1 cellular context compared by ENCODE assay signal in the genomic region with DNA sequence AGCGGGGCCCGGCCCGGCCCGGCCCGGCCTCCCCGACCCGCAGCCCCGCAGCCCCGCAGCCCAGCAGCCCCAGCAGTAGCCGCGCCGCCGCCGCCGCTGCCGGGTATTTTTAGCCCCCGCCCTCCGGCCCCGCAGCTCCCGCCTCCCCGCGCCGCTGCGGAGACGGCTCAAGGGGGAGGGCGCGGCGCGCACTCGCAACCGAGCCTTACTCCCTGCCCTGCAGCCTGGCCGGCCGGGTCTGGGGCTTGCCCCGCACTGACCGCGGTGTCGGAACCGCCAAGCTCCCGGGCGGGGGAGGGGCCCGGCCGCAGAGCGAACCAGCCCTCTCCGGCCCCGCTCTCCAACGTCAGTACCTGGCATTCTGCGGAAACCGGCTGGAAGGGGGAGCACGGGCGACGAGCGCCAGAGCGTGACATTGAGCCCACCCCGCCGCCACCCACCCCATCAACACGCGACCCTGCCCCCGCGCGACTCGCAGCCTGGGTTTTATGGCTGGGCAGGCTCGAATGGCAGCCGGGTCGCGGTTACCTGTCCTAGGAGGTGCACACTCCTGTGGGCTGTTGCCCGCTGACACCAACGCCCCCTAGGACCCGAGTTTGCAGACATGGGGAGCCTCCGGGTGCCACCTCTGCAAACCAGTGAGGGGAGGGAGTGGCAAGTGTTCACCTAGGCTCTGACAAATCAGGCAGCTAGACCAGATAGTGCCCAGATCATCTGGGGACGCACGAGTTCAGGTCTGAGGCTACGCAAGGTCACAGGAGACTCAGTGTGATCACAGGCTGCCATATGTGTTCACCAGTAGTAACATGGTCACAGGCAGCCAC.
TF ChIP-seq lines count a peak whose summit lies in the region.

A gene with protein sequence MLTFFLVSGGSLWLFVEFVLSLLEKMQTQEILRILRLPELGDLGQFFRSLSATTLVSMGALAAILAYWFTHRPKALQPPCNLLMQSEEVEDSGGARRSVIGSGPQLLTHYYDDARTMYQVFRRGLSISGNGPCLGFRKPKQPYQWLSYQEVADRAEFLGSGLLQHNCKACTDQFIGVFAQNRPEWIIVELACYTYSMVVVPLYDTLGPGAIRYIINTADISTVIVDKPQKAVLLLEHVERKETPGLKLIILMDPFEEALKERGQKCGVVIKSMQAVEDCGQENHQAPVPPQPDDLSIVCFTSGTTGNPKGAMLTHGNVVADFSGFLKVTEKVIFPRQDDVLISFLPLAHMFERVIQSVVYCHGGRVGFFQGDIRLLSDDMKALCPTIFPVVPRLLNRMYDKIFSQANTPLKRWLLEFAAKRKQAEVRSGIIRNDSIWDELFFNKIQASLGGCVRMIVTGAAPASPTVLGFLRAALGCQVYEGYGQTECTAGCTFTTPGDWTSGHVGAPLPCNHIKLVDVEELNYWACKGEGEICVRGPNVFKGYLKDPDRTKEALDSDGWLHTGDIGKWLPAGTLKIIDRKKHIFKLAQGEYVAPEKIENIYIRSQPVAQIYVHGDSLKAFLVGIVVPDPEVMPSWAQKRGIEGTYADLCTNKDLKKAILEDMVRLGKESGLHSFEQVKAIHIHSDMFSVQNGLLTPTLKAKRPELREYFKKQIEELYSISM (minus strand): TSS at position 98 of the 824 bp plus-strand sequence. CDS start 105 bp downstream, outside the sequence.

TF ChIP-seq in HEK293, 187 proteins besides CTCF, POLR2A, EP300 and RAD21 (continued from another document and continues in another):
- TF ChIP-seq, protein P1, sequence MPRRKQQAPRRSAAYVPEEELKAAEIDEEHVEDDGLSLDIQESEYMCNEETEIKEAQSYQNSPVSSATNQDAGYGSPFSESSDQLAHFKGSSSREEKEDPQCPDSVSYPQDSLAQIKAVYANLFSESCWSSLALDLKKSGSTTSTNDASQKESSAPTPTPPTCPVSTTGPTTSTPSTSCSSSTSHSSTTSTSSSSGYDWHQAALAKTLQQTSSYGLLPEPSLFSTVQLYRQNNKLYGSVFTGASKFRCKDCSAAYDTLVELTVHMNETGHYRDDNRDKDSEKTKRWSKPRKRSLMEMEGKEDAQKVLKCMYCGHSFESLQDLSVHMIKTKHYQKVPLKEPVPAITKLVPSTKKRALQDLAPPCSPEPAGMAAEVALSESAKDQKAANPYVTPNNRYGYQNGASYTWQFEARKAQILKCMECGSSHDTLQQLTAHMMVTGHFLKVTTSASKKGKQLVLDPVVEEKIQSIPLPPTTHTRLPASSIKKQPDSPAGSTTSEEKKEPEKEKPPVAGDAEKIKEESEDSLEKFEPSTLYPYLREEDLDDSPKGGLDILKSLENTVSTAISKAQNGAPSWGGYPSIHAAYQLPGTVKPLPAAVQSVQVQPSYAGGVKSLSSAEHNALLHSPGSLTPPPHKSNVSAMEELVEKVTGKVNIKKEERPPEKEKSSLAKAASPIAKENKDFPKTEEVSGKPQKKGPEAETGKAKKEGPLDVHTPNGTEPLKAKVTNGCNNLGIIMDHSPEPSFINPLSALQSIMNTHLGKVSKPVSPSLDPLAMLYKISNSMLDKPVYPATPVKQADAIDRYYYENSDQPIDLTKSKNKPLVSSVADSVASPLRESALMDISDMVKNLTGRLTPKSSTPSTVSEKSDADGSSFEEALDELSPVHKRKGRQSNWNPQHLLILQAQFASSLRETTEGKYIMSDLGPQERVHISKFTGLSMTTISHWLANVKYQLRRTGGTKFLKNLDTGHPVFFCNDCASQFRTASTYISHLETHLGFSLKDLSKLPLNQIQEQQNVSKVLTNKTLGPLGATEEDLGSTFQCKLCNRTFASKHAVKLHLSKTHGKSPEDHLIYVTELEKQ (tag by site-specific recombination; IDR thresholded peaks at IDR 0.05; ENCODE audit: borderline replicate concordance): no peak
- no peak for TF ChIP-seq ZNF596 (tag by site-specific recombination; IDR thresholded peaks at IDR 0.05)
- TF ChIP-seq, protein P2, sequence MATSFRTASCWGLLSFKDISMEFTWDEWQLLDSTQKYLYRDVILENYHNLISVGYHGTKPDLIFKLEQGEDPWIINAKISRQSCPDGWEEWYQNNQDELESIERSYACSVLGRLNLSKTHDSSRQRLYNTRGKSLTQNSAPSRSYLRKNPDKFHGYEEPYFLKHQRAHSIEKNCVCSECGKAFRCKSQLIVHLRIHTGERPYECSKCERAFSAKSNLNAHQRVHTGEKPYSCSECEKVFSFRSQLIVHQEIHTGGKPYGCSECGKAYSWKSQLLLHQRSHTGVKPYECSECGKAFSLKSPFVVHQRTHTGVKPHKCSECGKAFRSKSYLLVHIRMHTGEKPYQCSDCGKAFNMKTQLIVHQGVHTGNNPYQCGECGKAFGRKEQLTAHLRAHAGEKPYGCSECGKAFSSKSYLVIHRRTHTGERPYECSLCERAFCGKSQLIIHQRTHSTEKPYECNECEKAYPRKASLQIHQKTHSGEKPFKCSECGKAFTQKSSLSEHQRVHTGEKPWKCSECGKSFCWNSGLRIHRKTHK (tag by site-specific recombination; IDR thresholded peaks at IDR 0.05): no peak
- 0 out of 2 replicates have a peak, but pooled peaks have one; percentile 37 for TF ChIP-seq ZNF501 (tag by site-specific recombination; IDR thresholded peaks at IDR 0.05)
- TF ChIP-seq ZNF548 (tag by site-specific recombination; IDR thresholded peaks at IDR 0.05): no peak
- no peak for TF ChIP-seq ZNF404 (tag by site-specific recombination; IDR thresholded peaks at IDR 0.05)
- no peak for TF ChIP-seq ZNF423 (tag by site-specific recombination; IDR thresholded peaks at IDR 0.05)
- TF ChIP-seq ZNF184 (tag by site-specific recombination; IDR thresholded peaks at IDR 0.05): no peak
- TF ChIP-seq ZNF138 (tag by site-specific recombination; IDR thresholded peaks at IDR 0.05; ENCODE audit: borderline replicate concordance): no peak
- TF ChIP-seq, protein P3, sequence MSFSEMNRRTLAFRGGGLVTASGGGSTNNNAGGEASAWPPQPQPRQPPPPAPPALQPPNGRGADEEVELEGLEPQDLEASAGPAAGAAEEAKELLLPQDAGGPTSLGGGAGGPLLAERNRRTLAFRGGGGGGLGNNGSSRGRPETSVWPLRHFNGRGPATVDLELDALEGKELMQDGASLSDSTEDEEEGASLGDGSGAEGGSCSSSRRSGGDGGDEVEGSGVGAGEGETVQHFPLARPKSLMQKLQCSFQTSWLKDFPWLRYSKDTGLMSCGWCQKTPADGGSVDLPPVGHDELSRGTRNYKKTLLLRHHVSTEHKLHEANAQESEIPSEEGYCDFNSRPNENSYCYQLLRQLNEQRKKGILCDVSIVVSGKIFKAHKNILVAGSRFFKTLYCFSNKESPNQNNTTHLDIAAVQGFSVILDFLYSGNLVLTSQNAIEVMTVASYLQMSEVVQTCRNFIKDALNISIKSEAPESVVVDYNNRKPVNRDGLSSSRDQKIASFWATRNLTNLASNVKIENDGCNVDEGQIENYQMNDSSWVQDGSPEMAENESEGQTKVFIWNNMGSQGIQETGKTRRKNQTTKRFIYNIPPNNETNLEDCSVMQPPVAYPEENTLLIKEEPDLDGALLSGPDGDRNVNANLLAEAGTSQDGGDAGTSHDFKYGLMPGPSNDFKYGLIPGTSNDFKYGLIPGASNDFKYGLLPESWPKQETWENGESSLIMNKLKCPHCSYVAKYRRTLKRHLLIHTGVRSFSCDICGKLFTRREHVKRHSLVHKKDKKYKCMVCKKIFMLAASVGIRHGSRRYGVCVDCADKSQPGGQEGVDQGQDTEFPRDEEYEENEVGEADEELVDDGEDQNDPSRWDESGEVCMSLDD (tag by site-specific recombination; IDR thresholded peaks at IDR 0.05): no peak
- TF ChIP-seq, protein P4, sequence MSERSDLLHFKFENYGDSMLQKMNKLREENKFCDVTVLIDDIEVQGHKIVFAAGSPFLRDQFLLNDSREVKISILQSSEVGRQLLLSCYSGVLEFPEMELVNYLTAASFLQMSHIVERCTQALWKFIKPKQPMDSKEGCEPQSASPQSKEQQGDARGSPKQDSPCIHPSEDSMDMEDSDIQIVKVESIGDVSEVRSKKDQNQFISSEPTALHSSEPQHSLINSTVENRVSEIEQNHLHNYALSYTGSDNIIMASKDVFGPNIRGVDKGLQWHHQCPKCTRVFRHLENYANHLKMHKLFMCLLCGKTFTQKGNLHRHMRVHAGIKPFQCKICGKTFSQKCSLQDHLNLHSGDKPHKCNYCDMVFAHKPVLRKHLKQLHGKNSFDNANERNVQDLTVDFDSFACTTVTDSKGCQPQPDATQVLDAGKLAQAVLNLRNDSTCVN (tag by site-specific recombination; optimal IDR thresholded peaks at IDR 0.05): peak; percentile 80
- TF ChIP-seq ZBTB20 (tag by site-specific recombination; IDR thresholded peaks at IDR 0.05): peak; percentile 39; the same call in 1 of the 2 replicates
- TF ChIP-seq SETDB1 (IDR thresholded peaks at IDR 0.05; ENCODE audit: insufficient read length, low read length): no peak
- TF ChIP-seq ZNF175 (tag by site-specific recombination; IDR thresholded peaks at IDR 0.05): no peak
- no peak for TF ChIP-seq ZNF76 (tag by site-specific recombination; IDR thresholded peaks at IDR 0.05; ENCODE audit: borderline replicate concordance, low read depth)
- TF ChIP-seq ZNF266 (tag by site-specific recombination; IDR thresholded peaks at IDR 0.05; ENCODE audit: low read depth): no peak
- TF ChIP-seq ZNF23 (tag by site-specific recombination; IDR thresholded peaks at IDR 0.05; ENCODE audit: borderline replicate concordance): no peak
- no peak for TF ChIP-seq TRIM28 (IDR thresholded peaks at IDR 0.05; ENCODE audit: borderline replicate concordance, low read length)
- TF ChIP-seq, protein P5, sequence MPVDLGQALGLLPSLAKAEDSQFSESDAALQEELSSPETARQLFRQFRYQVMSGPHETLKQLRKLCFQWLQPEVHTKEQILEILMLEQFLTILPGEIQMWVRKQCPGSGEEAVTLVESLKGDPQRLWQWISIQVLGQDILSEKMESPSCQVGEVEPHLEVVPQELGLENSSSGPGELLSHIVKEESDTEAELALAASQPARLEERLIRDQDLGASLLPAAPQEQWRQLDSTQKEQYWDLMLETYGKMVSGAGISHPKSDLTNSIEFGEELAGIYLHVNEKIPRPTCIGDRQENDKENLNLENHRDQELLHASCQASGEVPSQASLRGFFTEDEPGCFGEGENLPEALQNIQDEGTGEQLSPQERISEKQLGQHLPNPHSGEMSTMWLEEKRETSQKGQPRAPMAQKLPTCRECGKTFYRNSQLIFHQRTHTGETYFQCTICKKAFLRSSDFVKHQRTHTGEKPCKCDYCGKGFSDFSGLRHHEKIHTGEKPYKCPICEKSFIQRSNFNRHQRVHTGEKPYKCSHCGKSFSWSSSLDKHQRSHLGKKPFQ (tag by site-specific recombination; IDR thresholded peaks at IDR 0.05): no peak
- no peak for TF ChIP-seq ZBTB17 (tag by site-specific recombination; IDR thresholded peaks at IDR 0.05)
- no peak for TF ChIP-seq ZNF426 (tag by site-specific recombination; IDR thresholded peaks at IDR 0.05)
- no peak for TF ChIP-seq ZNF514 (tag by site-specific recombination; IDR thresholded peaks at IDR 0.05)
- TF ChIP-seq SP3 (tag by site-specific recombination; IDR thresholded peaks at IDR 0.05): peak; percentile 33; the same call in 1 of the 2 replicates
- no peak for TF ChIP-seq ZNF174 (tag by site-specific recombination; IDR thresholded peaks at IDR 0.05)
- no peak for TF ChIP-seq ZNF626 (tag by site-specific recombination; IDR thresholded peaks at IDR 0.05)
- TF ChIP-seq ZNF843 (tag by site-specific recombination; IDR thresholded peaks at IDR 0.05): no peak
- no peak for TF ChIP-seq ZNF660 (tag by site-specific recombination; IDR thresholded peaks at IDR 0.05)
- TF ChIP-seq ZNF132 (tag by site-specific recombination; IDR thresholded peaks at IDR 0.05; ENCODE audit: borderline replicate concordance): no peak
- TF ChIP-seq MZF1 (tag by site-specific recombination; IDR thresholded peaks at IDR 0.05; ENCODE audit: borderline replicate concordance): no peak
- TF ChIP-seq, protein P6, sequence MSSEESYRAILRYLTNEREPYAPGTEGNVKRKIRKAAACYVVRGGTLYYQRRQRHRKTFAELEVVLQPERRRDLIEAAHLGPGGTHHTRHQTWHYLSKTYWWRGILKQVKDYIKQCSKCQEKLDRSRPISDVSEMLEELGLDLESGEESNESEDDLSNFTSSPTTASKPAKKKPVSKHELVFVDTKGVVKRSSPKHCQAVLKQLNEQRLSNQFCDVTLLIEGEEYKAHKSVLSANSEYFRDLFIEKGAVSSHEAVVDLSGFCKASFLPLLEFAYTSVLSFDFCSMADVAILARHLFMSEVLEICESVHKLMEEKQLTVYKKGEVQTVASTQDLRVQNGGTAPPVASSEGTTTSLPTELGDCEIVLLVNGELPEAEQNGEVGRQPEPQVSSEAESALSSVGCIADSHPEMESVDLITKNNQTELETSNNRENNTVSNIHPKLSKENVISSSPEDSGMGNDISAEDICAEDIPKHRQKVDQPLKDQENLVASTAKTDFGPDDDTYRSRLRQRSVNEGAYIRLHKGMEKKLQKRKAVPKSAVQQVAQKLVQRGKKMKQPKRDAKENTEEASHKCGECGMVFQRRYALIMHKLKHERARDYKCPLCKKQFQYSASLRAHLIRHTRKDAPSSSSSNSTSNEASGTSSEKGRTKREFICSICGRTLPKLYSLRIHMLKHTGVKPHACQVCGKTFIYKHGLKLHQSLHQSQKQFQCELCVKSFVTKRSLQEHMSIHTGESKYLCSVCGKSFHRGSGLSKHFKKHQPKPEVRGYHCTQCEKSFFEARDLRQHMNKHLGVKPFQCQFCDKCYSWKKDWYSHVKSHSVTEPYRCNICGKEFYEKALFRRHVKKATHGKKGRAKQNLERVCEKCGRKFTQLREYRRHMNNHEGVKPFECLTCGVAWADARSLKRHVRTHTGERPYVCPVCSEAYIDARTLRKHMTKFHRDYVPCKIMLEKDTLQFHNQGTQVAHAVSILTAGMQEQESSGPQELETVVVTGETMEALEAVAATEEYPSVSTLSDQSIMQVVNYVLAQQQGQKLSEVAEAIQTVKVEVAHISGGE (tag by site-specific recombination; conservative IDR thresholded peaks at IDR 0.05; ENCODE audit: low read depth): no peak
- no peak for TF ChIP-seq ZNF777 (tag by site-specific recombination; IDR thresholded peaks at IDR 0.05; ENCODE audit: borderline replicate concordance)
- no peak for TF ChIP-seq KLF1 (tag by site-specific recombination; IDR thresholded peaks at IDR 0.05)
- no peak for TF ChIP-seq ZNF114 (tag by site-specific recombination; IDR thresholded peaks at IDR 0.05)
- TF ChIP-seq, protein P7, sequence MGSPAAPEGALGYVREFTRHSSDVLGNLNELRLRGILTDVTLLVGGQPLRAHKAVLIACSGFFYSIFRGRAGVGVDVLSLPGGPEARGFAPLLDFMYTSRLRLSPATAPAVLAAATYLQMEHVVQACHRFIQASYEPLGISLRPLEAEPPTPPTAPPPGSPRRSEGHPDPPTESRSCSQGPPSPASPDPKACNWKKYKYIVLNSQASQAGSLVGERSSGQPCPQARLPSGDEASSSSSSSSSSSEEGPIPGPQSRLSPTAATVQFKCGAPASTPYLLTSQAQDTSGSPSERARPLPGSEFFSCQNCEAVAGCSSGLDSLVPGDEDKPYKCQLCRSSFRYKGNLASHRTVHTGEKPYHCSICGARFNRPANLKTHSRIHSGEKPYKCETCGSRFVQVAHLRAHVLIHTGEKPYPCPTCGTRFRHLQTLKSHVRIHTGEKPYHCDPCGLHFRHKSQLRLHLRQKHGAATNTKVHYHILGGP (tag by site-specific recombination; IDR thresholded peaks at IDR 0.05): no peak
- no peak for TF ChIP-seq ZNF10 (tag by site-specific recombination; IDR thresholded peaks at IDR 0.05)
- TF ChIP-seq ZNF292 (tag by site-specific recombination; IDR thresholded peaks at IDR 0.05; ENCODE audit: borderline replicate concordance, low read depth): no peak
- TF ChIP-seq ZSCAN16 (tag by site-specific recombination; IDR thresholded peaks at IDR 0.05): no peak
